1 cellular context compared by ENCODE assay signal in genomic region chr11:68038718-68039525, GRCh38.
A peak's percentile ranks its signal among the peaks of the same experiment; 100 is the strongest.
TF ChIP-seq lines count a peak whose summit lies in the region.

Gene TCIRG1, plus strand, starts transcription at chr11:68039025. Its CDS starts 2,247 bp downstream, at chr11:68041272.

TF ChIP-seq in K562, 482 proteins besides CTCF, POLR2A, EP300 and RAD21 (continued from another document and continues in another):
- TF ChIP-seq TFAM (CRISPR knock-in tag; conservative IDR thresholded peaks at IDR 0.05) = no peak
- TF ChIP-seq GMEB1 (CRISPR knock-in tag; IDR thresholded peaks at IDR 0.05) = no peak
- peak; percentile 68 for TF ChIP-seq HMGN3 (IDR thresholded peaks at IDR 0.05; ENCODE audit: borderline replicate concordance, extremely low read depth, insufficient read length, low read depth, low read length)
- TF ChIP-seq DNMT1 (IDR thresholded peaks at IDR 0.05) = no peak
- peak; percentile 34; the same call in 1 of the 2 replicates for TF ChIP-seq GABPA (tag; conservative IDR thresholded peaks at IDR 0.05; ENCODE audit: low read depth)
- TF ChIP-seq CREB3 (tag; conservative IDR thresholded peaks at IDR 0.05; ENCODE audit: low read depth) = no peak
- no peak for TF ChIP-seq ZBTB34 (CRISPR knock-in tag; IDR thresholded peaks at IDR 0.05)
- no peak for TF ChIP-seq ZNF316 (IDR thresholded peaks at IDR 0.05)
- TF ChIP-seq ZNF561 (CRISPR knock-in tag; conservative IDR thresholded peaks at IDR 0.05) = no peak
- no peak for TF ChIP-seq ZNF395 (CRISPR knock-in tag; IDR thresholded peaks at IDR 0.05)
- TF ChIP-seq BRD9 (IDR thresholded peaks at IDR 0.05; ENCODE audit: low read depth, partially characterized antibody) = no peak
- TF ChIP-seq RBM34 (IDR thresholded peaks at IDR 0.05; ENCODE audit: borderline replicate concordance, insufficient read depth, low read length) = no peak
- TF ChIP-seq ZNF12 (CRISPR knock-in tag; IDR thresholded peaks at IDR 0.05) = no peak
- no peak for TF ChIP-seq HOXB6 (CRISPR knock-in tag; IDR thresholded peaks at IDR 0.05; ENCODE audit: borderline replicate concordance)
- peak; percentile 94 for TF ChIP-seq HDGF (IDR thresholded peaks at IDR 0.05)
- TF ChIP-seq ZNF778 (CRISPR knock-in tag; IDR thresholded peaks at IDR 0.05) = no peak
- TF ChIP-seq BCOR (IDR thresholded peaks at IDR 0.05) = peak; percentile 100
- TF ChIP-seq CCAR2 (IDR thresholded peaks at IDR 0.05; ENCODE audit: low read depth, low read length) = no peak
- no peak for TF ChIP-seq FUS (optimal IDR thresholded peaks at IDR 0.05; ENCODE audit: low read depth, low read length)
- no peak for TF ChIP-seq ZNF445 (CRISPR knock-in tag; IDR thresholded peaks at IDR 0.05; ENCODE audit: low read depth)
- no peak for TF ChIP-seq JUNB (CRISPR knock-in tag; conservative IDR thresholded peaks at IDR 0.05)
- TF ChIP-seq GTF2E2 (tag; IDR thresholded peaks at IDR 0.05) = 0 out of 2 replicates have a peak, but pooled peaks have one; percentile 69
- peak; percentile 92 for TF ChIP-seq POLR2G (IDR thresholded peaks at IDR 0.05; ENCODE audit: low read depth, low read length)
- TF ChIP-seq NR1H2 (CRISPR knock-in tag; IDR thresholded peaks at IDR 0.05) = no peak
- TF ChIP-seq RAD51 (IDR thresholded peaks at IDR 0.05; ENCODE audit: borderline replicate concordance, low read depth) = no peak
- no peak for TF ChIP-seq ATF1 (CRISPR knock-in tag; IDR thresholded peaks at IDR 0.05)
- TF ChIP-seq ATF1 (tag; IDR thresholded peaks at IDR 0.05) = no peak
- no peak for TF ChIP-seq ILF3 (IDR thresholded peaks at IDR 0.05; ENCODE audit: borderline replicate concordance)
- TF ChIP-seq TEAD2 (tag; IDR thresholded peaks at IDR 0.05) = no peak
- no peak for TF ChIP-seq KLF13 (tag; IDR thresholded peaks at IDR 0.05; ENCODE audit: borderline replicate concordance, low read depth)
- TF ChIP-seq ZNF324 (CRISPR knock-in tag; IDR thresholded peaks at IDR 0.05) = no peak
- TF ChIP-seq RFX5 (IDR thresholded peaks at IDR 0.05; ENCODE audit: low read depth, low read length) = no peak
- TF ChIP-seq SOX6 (IDR thresholded peaks at IDR 0.05) = peak; percentile 17; the same call in 1 of the 2 replicates
- no peak for TF ChIP-seq FOS (IDR thresholded peaks at IDR 0.05; ENCODE audit: extremely low read depth, insufficient read length)
- TF ChIP-seq BCLAF1 (IDR thresholded peaks at IDR 0.05; ENCODE audit: borderline replicate concordance in 1 of 2, control insufficient read depth in 1 of 2, low read depth in 2 of 2, low read length in 1 of 2) = no peak
- peak; percentile 82 for TF ChIP-seq CHD1 (IDR thresholded peaks at IDR 0.05; ENCODE audit: low read length)
- TF ChIP-seq ZNF764 (CRISPR knock-in tag; IDR thresholded peaks at IDR 0.05; ENCODE audit: low read depth) = no peak
- peak; percentile 69 to 74 for TF ChIP-seq NRF1 (conservative IDR thresholded peaks at IDR 0.05 in 1 of 2, IDR thresholded peaks at IDR 0.05 in 1 of 2)
- TF ChIP-seq RBM14 (IDR thresholded peaks at IDR 0.05; ENCODE audit: borderline replicate concordance, insufficient read depth, low read depth, low read length) = 0 out of 2 replicates have a peak, but pooled peaks have one; percentile 55
- no peak for TF ChIP-seq PRPF4 (IDR thresholded peaks at IDR 0.05; ENCODE audit: insufficient read depth, low read depth, low read length, poor library complexity, severe bottlenecking)
- peak; percentile 96 to 98 for TF ChIP-seq KDM1A (IDR thresholded peaks at IDR 0.05)
- TF ChIP-seq KAT8 (IDR thresholded peaks at IDR 0.05; ENCODE audit: low read depth) = no peak
- TF ChIP-seq DACH1 (IDR thresholded peaks at IDR 0.05; ENCODE audit: partially characterized antibody) = peak; percentile 50
- no peak for TF ChIP-seq HDAC8 (tag; IDR thresholded peaks at IDR 0.05)
- no peak for TF ChIP-seq NFYB (IDR thresholded peaks at IDR 0.05; ENCODE audit: extremely low read depth, insufficient read length)
- no peak for TF ChIP-seq TSHZ1 (CRISPR knock-in tag; IDR thresholded peaks at IDR 0.05)
- peak; percentile 73 for TF ChIP-seq CCNT2 (IDR thresholded peaks at IDR 0.05; ENCODE audit: borderline replicate concordance, extremely low read depth, insufficient read length, low read depth, low read length)
- TF ChIP-seq MNT (conservative IDR thresholded peaks at IDR 0.05) = peak; percentile 42 to 76; a peak in 3 of 4 replicates
- no peak for TF ChIP-seq ZNF436 (CRISPR knock-in tag; IDR thresholded peaks at IDR 0.05)
- TF ChIP-seq E2F4 (CRISPR knock-in tag; IDR thresholded peaks at IDR 0.05; ENCODE audit: low read depth) = no peak
- TF ChIP-seq SUPT5H (IDR thresholded peaks at IDR 0.05) = peak; percentile 79
- no peak for TF ChIP-seq GABPB2 (CRISPR knock-in tag; conservative IDR thresholded peaks at IDR 0.05)
- TF ChIP-seq MIER1 (IDR thresholded peaks at IDR 0.05; ENCODE audit: low read depth) = 0 out of 2 replicates have a peak, but pooled peaks have one; percentile 43
- TF ChIP-seq ZNF511 (CRISPR knock-in tag; IDR thresholded peaks at IDR 0.05) = 0 out of 2 replicates have a peak, but pooled peaks have one; percentile 71
- no peak for TF ChIP-seq ZNF696 (CRISPR knock-in tag; conservative IDR thresholded peaks at IDR 0.05)
